In the genomic region with DNA sequence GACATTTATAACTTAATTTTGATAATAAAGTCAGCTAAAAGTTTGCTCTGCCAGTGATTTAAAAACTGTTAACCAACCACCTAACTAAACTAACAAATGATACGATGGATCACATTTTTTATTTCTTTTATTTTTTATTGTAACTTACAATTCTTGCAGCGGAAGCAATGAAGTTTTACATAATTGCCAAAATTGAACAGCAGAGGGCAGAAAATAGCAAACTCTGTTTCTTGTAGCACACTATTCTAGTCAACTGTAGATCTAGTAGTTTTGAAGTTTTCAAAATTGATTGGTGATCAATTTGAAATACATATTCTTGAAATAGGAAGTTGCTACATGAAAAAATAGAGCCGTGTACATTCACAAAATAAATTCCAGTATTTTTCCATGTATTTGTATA, we compare ENCODE assay signal across 9 cellular contexts. TPM values are rescaled to one million over a fixed set of nuclear protein-coding genes. Genes with fewer than 3 reads are reported as not detected.
DNase-seq lines count a peak whose midpoint lies in the region; ATAC-seq, FAIRE-seq and TF ChIP-seq lines count a peak whose summit lies in the region.
"Had no signal": no experiment of that assay in that cellular context is flagged by ENCODE, and none has a peak within 500 bp of the region (broad histone marks: within the 10 kb centered on the region; RNA-seq: fewer than 3 reads in every experiment).

No MANE protein-coding gene starts in this region.

- H3K9me2 ChIP-seq in PC-9 (ENCODE audit: insufficient read depth), result no peaks in the 10 kb centered on the region

- no peak overlapping the region for H2AFZ ChIP-seq in PC-9

- H3K4me1 ChIP-seq in cardiac muscle cell (ENCODE audit: low read depth) (no peaks in the 10 kb centered on the region), PC-9 (replicated peaks; ENCODE audit: insufficient read depth) (no peaks in the 10 kb centered on the region)

- no peaks in the 10 kb centered on the region for H4K20me1 ChIP-seq in PC-9 (ENCODE audit: insufficient read depth)

- no peak overlapping the region for H3K27ac ChIP-seq in cardiac muscle cell
- H3K27ac ChIP-seq in PC-9, result no peak overlapping the region
- H3K27ac ChIP-seq: SK-N-MC had no signal

- FAIRE-seq in urothelium cell line (lab: Jason Lieb, UNC), result no peak

- peaks cover 48% of the 10 kb centered on the region for H3K27me3 ChIP-seq in cardiac muscle cell
- no peaks in the 10 kb centered on the region for H3K27me3 ChIP-seq in PC-9 (ENCODE audit: insufficient read depth, low read depth)

- TF ChIP-seq CTCF in cardiac muscle cell (IDR thresholded peaks at IDR 0.05; ENCODE audit: low read depth, low read length), result peak; percentile 63
- TF ChIP-seq CTCF in PC-9 (conservative IDR thresholded peaks at IDR 0.05), result peak; percentile 72
- peak; percentile 50 for TF ChIP-seq CTCF in foreskin fibroblast (IDR thresholded peaks at IDR 0.05; ENCODE audit: low read depth, low read length)

- ATAC-seq in Right ventricle myocardium superior (ENCODE audit: poor library complexity), result no peak

- no peak overlapping the region for H3K4me3 ChIP-seq in cardiac muscle cell
- H3K4me3 ChIP-seq in PC-9, result no peak overlapping the region
- H3K4me3 ChIP-seq in foreskin fibroblast (ENCODE audit: low read depth in 1 of 2, low read length in 2 of 2), result no peak overlapping the region
- H3K4me3 ChIP-seq: SK-N-MC had no signal

- H3K79me2 ChIP-seq in PC-9 (ENCODE audit: low read depth), result no peaks in the 10 kb centered on the region

- DNase-seq in cardiac muscle cell (ENCODE audit: low read depth in 1 of 2, low spot score in 1 of 2) (peak; percentile 36 to 46), Right ventricle myocardium superior (no peak), PC-9 (no peak), foreskin fibroblast (peak in 1 of 2 donors; percentile 56), urothelium cell line (ENCODE audit: low spot score) (peak; percentile 7), COLO668 (lab: John Stamatoyannopoulos, UW; ENCODE audit: unreplicated experiment) (no peak), germinal center (ENCODE audit: low spot score) (no peak)
- no peak for DNase-seq in stimulated activated CD4-positive, alpha-beta T cell treated with anti-CD3 and anti-CD28 coated beads, Interleukin-2, amount 100 ng/mL, for 48 hours

- no peak overlapping the region for H3K4me2 ChIP-seq in PC-9

- CTCF ChIA-PET in PC-9 (lab: Charles Lee), result no interaction called here

- H3K9me3 ChIP-seq in cardiac muscle cell (ENCODE audit: low read depth) (no peaks in the 10 kb centered on the region), PC-9 (ENCODE audit: insufficient read depth, low read depth) (no peaks in the 10 kb centered on the region)

- POLR2A ChIA-PET in PC-9 (lab: Charles Lee; ENCODE audit: unreplicated experiment), result no interaction called here

- no peaks in the 10 kb centered on the region for H3F3A ChIP-seq in PC-9 (ENCODE audit: insufficient read depth, low read depth)

- BruUV-seq in PC-9 (replicated peaks; lab: Mats Ljungman, UMichigan), result no TSS peak

- no peaks in the 10 kb centered on the region for H3K36me3 ChIP-seq in cardiac muscle cell
- H3K36me3 ChIP-seq in PC-9 (ENCODE audit: low read depth), result no peaks in the 10 kb centered on the region

- intact Hi-C loops in Right ventricle myocardium superior (cut with DNase I), result loop anchor here (10.0 kb wide), 1 partner anchor 757 kb away; no protein-coding TSS in a partner anchor
- intact Hi-C loops in PC-9 (cut with micrococcal nuclease; ENCODE audit: unreplicated experiment), result loop anchor here (1.0 to 2.0 kb wide), 2 partner anchors 742 to 761 kb away; no protein-coding TSS in a partner anchor

RNA-seq across cellular contexts. Expression of gene GRIA2, which starts 2.8 kb away (rescaled TPM):
- total RNA-seq in cardiac muscle cell (not detected in 2 replicates), Right ventricle myocardium superior (not detected), PC-9 (2021) (not detected in 2 replicates)
- polyA plus RNA-seq in cardiac muscle cell, result not detected in 2 replicates

Comparison
In these comparisons a context has a peak if more than half of its experiments do, and no peak if none do; other contexts are left out.
1. DNase-seq: peak in cardiac muscle cell (2 of 2) and urothelium cell line (single experiment); none in Right ventricle myocardium superior (single experiment), PC-9 (0 of 2), stimulated activated CD4-positive, alpha-beta T cell treated with anti-CD3 and anti-CD28 coated beads, Interleukin-2, amount 100 ng/mL, for 48 hours (0 of 2), COLO668 (single experiment) and germinal center (single experiment).
2. Peak in every context shown above with its lines, with median percentiles within 50 percentile points of each other: CTCF ChIP-seq.